Comparison of ENCODE assay signal across 25 cellular contexts in genomic region chr4:27714073-27714472, GRCh38.
A peak's percentile ranks its signal among the peaks of the same experiment; 100 is the strongest.
DNase-seq lines count a peak whose midpoint lies in the region; ATAC-seq and TF ChIP-seq lines count a peak whose summit lies in the region.
"Had no signal": no experiment of that assay in that cellular context is flagged by ENCODE, and none has a peak within 500 bp of the region (broad histone marks: within the 10 kb centered on the region; RNA-seq: fewer than 3 reads in every experiment).

No MANE protein-coding gene starts in this region.

- H3K4me1 ChIP-seq in foreskin keratinocyte (peaks cover 4% of the 10 kb centered on the region), transverse colon (no peaks in the 10 kb centered on the region)
- H3K4me1 ChIP-seq: adrenal gland, gastrocnemius medialis, stomach had no signal

- H3K4me3 ChIP-seq in transverse colon, result no peak overlapping the region
- H3K4me3 ChIP-seq: adrenal gland, gastrocnemius medialis, lung, smooth muscle cell, stomach had no signal

- intact Hi-C loops in transverse colon (cut with DNase I; ENCODE audit: low total_unique reads), result no loop called here

- in situ Hi-C loops in transverse colon (cut with MboI; ENCODE audit: low pct_ligation_motif_present in 1 of 4, low pct_unique_long_range_greater_than_20kb in 1 of 4, low sequenced_read_pairs in 3 of 4), result no loop called here

- H3K27me3 ChIP-seq in foreskin keratinocyte (no peaks in the 10 kb centered on the region), transverse colon (no peaks in the 10 kb centered on the region)
- H3K27me3 ChIP-seq: adrenal gland, gastrocnemius medialis, neutrophil, stomach had no signal

- WGBS in transverse colon (ENCODE audit: low coverage in 1 of 2), 2 donors, result 0 to 27% methylated on average over 1 of the region's 1 CpG

- peak; percentile 12 for DNase-seq in EL
- DNase-seq in NCI-H2029 (lab: John Stamatoyannopoulos, UW), result peak; percentile 68
- DNase-seq in RKO (ENCODE audit: low spot score), result peak; percentile 33
- DNase-seq in foreskin keratinocyte, result peak; percentile 81
- no peak for DNase-seq in ecto neural progenitor cell (ENCODE audit: low spot score)
- no peak for DNase-seq in transverse colon
- no peak for DNase-seq in GF-D8 (lab: John Stamatoyannopoulos, UW)
- DNase-seq: activated CD4-positive, alpha-beta T cell treated with anti-CD3 and anti-CD28 coated beads, Interleukin-2, amount 50 U/mL, for 4 hours; activated CD8-positive, alpha-beta memory T cell treated with anti-CD3 and anti-CD28 coated beads, Interleukin-2, amount 50 U/mL, for 48 hours; activated gamma-delta T cell; adrenal gland; CD8-positive, alpha-beta memory T cell; central memory CD4-positive, alpha-beta T cell; gastrocnemius medialis; H7; kidney; NCI-H1694 treated with DMSO at 0.1 percent for 48 hours; NCI-H524 treated with DMSO at 0.1 percent for 48 hours; OCI-M1; stimulated activated CD4-positive, alpha-beta T cell treated with anti-CD3 and anti-CD28 coated beads, Interleukin-4, amount 100 ng/mL, for 4 hours; stomach had no signal

- TF ChIP-seq POLR2A in transverse colon (IDR thresholded peaks at IDR 0.05), result no peak

- no peak for TF ChIP-seq CTCF in foreskin keratinocyte (conservative IDR thresholded peaks at IDR 0.05)
- TF ChIP-seq CTCF in transverse colon (IDR thresholded peaks at IDR 0.05), result no peak

- H3K27ac ChIP-seq in foreskin keratinocyte, result peak overlapping the region; percentile 24
- no peak overlapping the region for H3K27ac ChIP-seq in transverse colon
- H3K27ac ChIP-seq: adrenal gland, gastrocnemius medialis, neutrophil, stomach had no signal

- no peaks in the 10 kb centered on the region for H3K36me3 ChIP-seq in transverse colon
- H3K36me3 ChIP-seq: adrenal gland, gastrocnemius medialis, neutrophil, stomach had no signal

- ATAC-seq in foreskin keratinocyte, result peak; percentile 96
- ATAC-seq: gastrocnemius medialis, WTC11 had no signal

- no peak for TF ChIP-seq EP300 in transverse colon (IDR thresholded peaks at IDR 0.05; ENCODE audit: low read depth)

- no peaks in the 10 kb centered on the region for H3K9me3 ChIP-seq in transverse colon
- H3K9me3 ChIP-seq: adrenal gland, gastrocnemius medialis, neutrophil, stomach had no signal

Comparison
In these comparisons a context has a peak if more than half of its experiments do, and no peak if none do; other contexts are left out.
1. DNase-seq: peak in EL (single experiment), NCI-H2029 (single experiment), RKO (single experiment) and foreskin keratinocyte (2 of 2); none in ecto neural progenitor cell (single experiment), transverse colon (single experiment) and GF-D8 (single experiment).